In genomic region chr19:56403261-56403660, GRCh38 we compare ENCODE assay signal across 8 cellular contexts. TPM values are rescaled to one million over a fixed set of nuclear protein-coding genes. Genes with fewer than 3 reads are reported as not detected.
DNase-seq lines count a peak whose midpoint lies in the region; ATAC-seq and TF ChIP-seq lines count a peak whose summit lies in the region.

No MANE protein-coding gene starts in this region.

- DNase-seq in NT2/D1 (ENCODE audit: low read depth, low spot score) (no peak), neural progenitor cell (ENCODE audit: low spot score) (peak; percentile 16), HT-29 (ENCODE audit: low spot score) (no peak)
- DNase-seq in central memory CD4-positive, alpha-beta T cell, result no peak

- H3K9ac ChIP-seq in NT2/D1 (ENCODE audit: insufficient read length, low read depth) (peak overlapping the region; percentile 96), duodenal mucosa (ENCODE audit: low read depth in 1 of 2, low read length in 2 of 2) (peak overlapping the region; percentile 63 to 71), neural progenitor cell (peak overlapping the region; percentile 67)

- peaks cover 15% of the 10 kb centered on the region for H3K4me1 Mint-ChIP-seq in neural progenitor cell

- no peaks in the 10 kb centered on the region for H4K20me1 ChIP-seq in neural progenitor cell (ENCODE audit: low read depth)

- peak overlapping the region; percentile 99 for H2AFZ ChIP-seq in neural progenitor cell (replicated peaks)

- H3K4me1 ChIP-seq in NT2/D1 (ENCODE audit: insufficient read depth, insufficient read length), result peaks cover 4% of the 10 kb centered on the region
- H3K4me1 ChIP-seq in duodenal mucosa (ENCODE audit: control insufficient read depth in 1 of 2, insufficient read depth in 2 of 2, low read length in 2 of 2), result peaks cover 12% of the 10 kb centered on the region in 2 donors
- no peaks in the 10 kb centered on the region for H3K4me1 ChIP-seq in neural progenitor cell

- H3K4me3 Mint-ChIP-seq in neural progenitor cell, result peak overlapping the region; percentile 94

- H3K36me3 Mint-ChIP-seq in neural progenitor cell, result peaks cover 66% of the 10 kb centered on the region

- ATAC-seq in GM18907 (IDR thresholded peaks at IDR 0.05; ENCODE audit: unreplicated experiment) (peak; percentile 4), GM21717 (IDR thresholded peaks at IDR 0.05; ENCODE audit: unreplicated experiment) (no peak), HG02759 (IDR thresholded peaks at IDR 0.05; ENCODE audit: unreplicated experiment) (no peak)

- H3K27me3 ChIP-seq in NT2/D1 (ENCODE audit: insufficient read depth, insufficient read length) (no peaks in the 10 kb centered on the region), duodenal mucosa (ENCODE audit: control insufficient read depth in 1 of 2, insufficient read depth in 2 of 2, low read length in 2 of 2) (no peaks in the 10 kb centered on the region), neural progenitor cell (no peaks in the 10 kb centered on the region)

- H3K36me3 ChIP-seq in NT2/D1 (ENCODE audit: insufficient read depth, insufficient read length, low read length), result peaks cover 30% of the 10 kb centered on the region
- H3K36me3 ChIP-seq in duodenal mucosa (ENCODE audit: control insufficient read depth in 1 of 2, insufficient read depth in 2 of 2, low read length in 2 of 2), result peaks cover 12 to 19% of the 10 kb centered on the region in 2 donors
- H3K36me3 ChIP-seq in neural progenitor cell, result peaks cover 8% of the 10 kb centered on the region

- H3K9me3 ChIP-seq in NT2/D1 (ENCODE audit: insufficient read depth, low read length) (peaks cover 38% of the 10 kb centered on the region), duodenal mucosa (ENCODE audit: control insufficient read depth in 1 of 2, low read length in 2 of 2) (peaks cover 42 to 61% of the 10 kb centered on the region in 2 donors), neural progenitor cell (ENCODE audit: low read depth) (no peaks in the 10 kb centered on the region)

- peak overlapping the region; percentile 93 for H3K4me2 ChIP-seq in neural progenitor cell

- H3K4me3 ChIP-seq in NT2/D1 (ENCODE audit: insufficient read length, low read depth) (peak overlapping the region; percentile 84), duodenal mucosa (ENCODE audit: low read depth in 1 of 2, low read length in 2 of 2) (peak overlapping the region; percentile 81 to 91), neural progenitor cell (peak overlapping the region; percentile 72)

- peaks cover 10% of the 10 kb centered on the region for H3K27me3 Mint-ChIP-seq in neural progenitor cell (ENCODE audit: insufficient read depth, low read depth)

- peaks cover 81% of the 10 kb centered on the region for H3K9me3 Mint-ChIP-seq in neural progenitor cell

- H3K27ac ChIP-seq in duodenal mucosa (ENCODE audit: low read depth, low read length) (no peak overlapping the region), neural progenitor cell (no peak overlapping the region)

- no peaks in the 10 kb centered on the region for H3F3A ChIP-seq in neural progenitor cell (ENCODE audit: low read depth)

- H3K27ac Mint-ChIP-seq in neural progenitor cell, result peak overlapping the region; percentile 96

- peaks cover 23% of the 10 kb centered on the region for H3K79me2 ChIP-seq in neural progenitor cell (ENCODE audit: low read depth)

- no peak for TF ChIP-seq CTCF in neural progenitor cell (IDR thresholded peaks at IDR 0.05)

RNA-seq across cellular contexts. Expression of gene ZNF583, which starts 0.9 kb away (rescaled TPM):
- 4.5 and 7.7 TPM in 2 replicates for total RNA-seq in neural progenitor cell (ENCODE audit: low replicate concordance)
- not detected in 2 replicates for total RNA-seq in HT-29 (2014; rRNA removed; shearing (Covaris generic))

RNA-seq across cellular contexts. Expression of gene ZNF582, which starts 9.9 kb away (rescaled TPM):
- total RNA-seq in neural progenitor cell (ENCODE audit: low replicate concordance), result 2.5 and 4.0 TPM in 2 replicates
- total RNA-seq in HT-29 (2014; rRNA removed; shearing (Covaris generic)), result not detected in 2 replicates
